ENCODE assay signal across 23 cellular contexts in the genomic region with DNA sequence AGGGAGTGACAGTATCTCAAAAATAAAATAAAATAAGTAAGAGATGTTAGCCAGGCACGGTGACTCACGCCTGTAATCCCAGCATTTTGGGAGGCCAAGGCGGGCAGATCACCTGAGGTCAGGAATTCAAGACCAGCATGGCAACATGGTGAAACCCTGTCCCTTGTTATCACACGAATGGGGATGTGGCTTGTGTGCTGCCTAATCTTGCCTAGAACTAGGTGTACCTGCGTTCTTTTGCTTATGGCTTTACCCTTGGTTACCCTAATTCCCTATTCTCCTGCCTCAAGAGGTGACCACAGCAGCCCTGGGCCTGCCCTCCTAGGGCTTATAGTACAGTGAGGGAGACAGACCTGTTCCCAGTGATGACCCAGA. TPM values are rescaled to one million over a fixed set of nuclear protein-coding genes. Genes with fewer than 3 reads are reported as not detected.
DNase-seq lines count a peak whose midpoint lies in the region; ATAC-seq, FAIRE-seq and TF ChIP-seq lines count a peak whose summit lies in the region.
"Had no signal": no experiment of that assay in that cellular context is flagged by ENCODE, and none has a peak within 500 bp of the region (broad histone marks: within the 10 kb centered on the region; RNA-seq: fewer than 3 reads in every experiment).

No MANE protein-coding gene starts in this region.

- H3K36me3 ChIP-seq in PC-9 (ENCODE audit: low read depth) (no peaks in the 10 kb centered on the region), trophoblast cell (ENCODE audit: control insufficient read depth in 1 of 2, insufficient read depth in 2 of 2, low read length in 2 of 2) (no peaks in the 10 kb centered on the region)

- peaks cover 15% of the 10 kb centered on the region; the same call in 1 of the 2 replicates for H3F3A ChIP-seq in PC-9 (ENCODE audit: insufficient read depth, low read depth)

- TF ChIP-seq EP300 in A549 (IDR thresholded peaks at IDR 0.05): no peak

- H4K20me1 ChIP-seq in PC-9 (ENCODE audit: insufficient read depth): no peaks in the 10 kb centered on the region

- H3K4me1 ChIP-seq in A549 (peaks cover 69% of the 10 kb centered on the region), PC-9 (replicated peaks; ENCODE audit: insufficient read depth) (peaks cover 50% of the 10 kb centered on the region), trophoblast cell (ENCODE audit: control insufficient read depth in 1 of 2, insufficient read depth in 2 of 2, low read length in 2 of 2) (peaks cover 0 to 3% of the 10 kb centered on the region in 2 experiments)

- CTCF ChIA-PET in A549 (lab: Yijun Ruan, JAX): interaction anchor here (1.4 to 3.2 kb wide), 4 partner anchors 17 to 60 kb away, joined by 3 to 15 read pairs (median 10); no protein-coding TSS in a partner anchor
- CTCF ChIA-PET in PC-9 (lab: Charles Lee): no interaction called here

- H3K23ac ChIP-seq in trophoblast cell (ENCODE audit: low read length): no peak overlapping the region

- H4K91ac ChIP-seq in trophoblast cell (ENCODE audit: low read depth, low read length): no peak overlapping the region

- no peaks in the 10 kb centered on the region for H3K79me1 ChIP-seq in trophoblast cell (ENCODE audit: low read length)

- ATAC-seq in A549 (no peak), GM21447 (IDR thresholded peaks at IDR 0.05; ENCODE audit: unreplicated experiment) (no peak), HG02588 (IDR thresholded peaks at IDR 0.05; ENCODE audit: unreplicated experiment) (no peak)
- ATAC-seq: SK-N-SH treated with all-trans-retinoic acid at 6 μM for 48 hours had no signal

- H4K12ac ChIP-seq in trophoblast cell (ENCODE audit: low read depth, low read length): no peak overlapping the region

- no peak overlapping the region for H4K8ac ChIP-seq in trophoblast cell (ENCODE audit: low read depth, low read length)

- DNase-seq in A549 (ENCODE audit: low read depth in 1 of 2, low spot score in 1 of 2) (no peak), PC-9 (peak; percentile 20 to 37), epithelial cell of prostate (ENCODE audit: low read depth, low spot score) (no peak), trophoblast cell (peak; percentile 74 to 87), glomerular visceral epithelial cell (ENCODE audit: extremely low spot score) (no peak)
- DNase-seq in activated CD4-positive, alpha-beta T cell treated with anti-CD3 and anti-CD28 coated beads for 1 hour: no peak
- DNase-seq: H7; NCI-H1092 treated with DMSO at 0.1 percent for 48 hours; NCI-H146; NCI-H2081 treated with DMSO at 0.1 percent for 48 hours; NCI-H510A; NCI-H748 treated with DMSO at 0.1 percent for 48 hours; NK-92 treated with Interleukin-12 subunit alpha and Interleukin-12 subunit beta, amount 100 ng/mL, for 24 hours; SIG-M5 had no signal

- H2AK5ac ChIP-seq in trophoblast cell (ENCODE audit: low read length): no peak overlapping the region

- no peaks in the 10 kb centered on the region for H3K27me3 ChIP-seq in PC-9 (ENCODE audit: insufficient read depth, low read depth)
- H3K27me3 ChIP-seq in trophoblast cell (ENCODE audit: insufficient read depth, low read length): no peaks in the 10 kb centered on the region

- H3K9ac ChIP-seq in trophoblast cell (ENCODE audit: low read length): no peak overlapping the region

- no peak overlapping the region for H3K4ac ChIP-seq in trophoblast cell (ENCODE audit: low read depth, low read length)

- intact Hi-C loops in PC-9 (cut with micrococcal nuclease; ENCODE audit: unreplicated experiment): no loop called here

- TF ChIP-seq CTCF in A549 (IDR thresholded peaks at IDR 0.05) (no peak), PC-9 (conservative IDR thresholded peaks at IDR 0.05) (no peak)

- H2BK12ac ChIP-seq in trophoblast cell (ENCODE audit: low read length): no peak overlapping the region

- no peak for TF ChIP-seq RAD21 in A549 (conservative IDR thresholded peaks at IDR 0.05 in 1 of 2, IDR thresholded peaks at IDR 0.05 in 1 of 2)

- no TSS peak for BruUV-seq in PC-9 (replicated peaks; lab: Mats Ljungman, UMichigan)

- H3K9me2 ChIP-seq in PC-9 (ENCODE audit: insufficient read depth): no peaks in the 10 kb centered on the region

- no peak for FAIRE-seq in A549 (lab: Jason Lieb, UNC)
- FAIRE-seq: G401.6 had no signal

- POLR2A ChIA-PET in A549 (lab: Yijun Ruan, JAX) (no interaction called here), PC-9 (lab: Charles Lee; ENCODE audit: unreplicated experiment) (no interaction called here)

- TF ChIP-seq POLR2A in A549 (IDR thresholded peaks at IDR 0.05; ENCODE audit: low read length): no peak

- H3K4me2 ChIP-seq in A549 (peak overlapping the region; percentile 29; the same call in 1 of the 3 replicates), PC-9 (0 out of 2 replicates have a peak overlapping the region, but pooled peaks have one; percentile 0), trophoblast cell (ENCODE audit: low read length) (no peak overlapping the region)

- H3K9me3 ChIP-seq in A549 (peaks cover 4% of the 10 kb centered on the region; the same call in 1 of the 3 replicates), PC-9 (ENCODE audit: insufficient read depth, low read depth) (no peaks in the 10 kb centered on the region), trophoblast cell (ENCODE audit: insufficient read depth, low read depth, low read length) (no peaks in the 10 kb centered on the region)

- H3K27ac ChIP-seq in A549 (peak overlapping the region; percentile 84 to 97), PC-9 (no peak overlapping the region), epithelial cell of prostate (peak overlapping the region; percentile 16), trophoblast cell (ENCODE audit: low read depth, low read length) (no peak overlapping the region)
- H3K27ac ChIP-seq: 22Rv1 had no signal

- WGBS in A549 (ENCODE audit: missing lambda C conversion rate): 90% methylated on average over 5 of the region's 5 CpGs
- WGBS in trophoblast cell (ENCODE audit: extremely low coverage, insufficient coverage, insufficient read length): no CpG with 5 or more reads among the region's 5 CpGs

- H3K79me2 ChIP-seq in PC-9 (ENCODE audit: low read depth) (peaks cover 12% of the 10 kb centered on the region; the same call in 1 of the 2 replicates), trophoblast cell (ENCODE audit: control insufficient read depth, insufficient read depth, low read length, poor library complexity) (no peaks in the 10 kb centered on the region)

- H2BK5ac ChIP-seq in trophoblast cell (ENCODE audit: low read depth, low read length, poor library complexity): no peak overlapping the region

- no peak overlapping the region for H3K18ac ChIP-seq in trophoblast cell (ENCODE audit: low read length)

- H3K14ac ChIP-seq in trophoblast cell (ENCODE audit: low read length): no peak overlapping the region

- no peak overlapping the region for H2BK120ac ChIP-seq in trophoblast cell (ENCODE audit: insufficient read depth, low read length, poor library complexity)

- H2AFZ ChIP-seq in PC-9: no peak overlapping the region
- H2AFZ ChIP-seq in trophoblast cell (ENCODE audit: insufficient read depth, low read length, poor library complexity): no peak overlapping the region

- H3K4me3 ChIP-seq in A549 (no peak overlapping the region), PC-9 (no peak overlapping the region), trophoblast cell (ENCODE audit: low read depth, low read length) (no peak overlapping the region)

TF ChIP-seq in A549, 52 proteins besides CTCF, POLR2A, EP300 and RAD21:
- TF ChIP-seq CEBPB (IDR thresholded peaks at IDR 0.05) (no peak), ZSCAN20 (CRISPR knock-in tag; IDR thresholded peaks at IDR 0.05) (no peak), MAZ (IDR thresholded peaks at IDR 0.05; ENCODE audit: borderline replicate concordance, low read depth, low read length) (no peak), JUN (IDR thresholded peaks at IDR 0.05) (no peak), KDM5A (IDR thresholded peaks at IDR 0.05) (no peak), RNF2 (IDR thresholded peaks at IDR 0.05; ENCODE audit: borderline replicate concordance, low read depth) (no peak)
- TF ChIP-seq, protein P1, sequence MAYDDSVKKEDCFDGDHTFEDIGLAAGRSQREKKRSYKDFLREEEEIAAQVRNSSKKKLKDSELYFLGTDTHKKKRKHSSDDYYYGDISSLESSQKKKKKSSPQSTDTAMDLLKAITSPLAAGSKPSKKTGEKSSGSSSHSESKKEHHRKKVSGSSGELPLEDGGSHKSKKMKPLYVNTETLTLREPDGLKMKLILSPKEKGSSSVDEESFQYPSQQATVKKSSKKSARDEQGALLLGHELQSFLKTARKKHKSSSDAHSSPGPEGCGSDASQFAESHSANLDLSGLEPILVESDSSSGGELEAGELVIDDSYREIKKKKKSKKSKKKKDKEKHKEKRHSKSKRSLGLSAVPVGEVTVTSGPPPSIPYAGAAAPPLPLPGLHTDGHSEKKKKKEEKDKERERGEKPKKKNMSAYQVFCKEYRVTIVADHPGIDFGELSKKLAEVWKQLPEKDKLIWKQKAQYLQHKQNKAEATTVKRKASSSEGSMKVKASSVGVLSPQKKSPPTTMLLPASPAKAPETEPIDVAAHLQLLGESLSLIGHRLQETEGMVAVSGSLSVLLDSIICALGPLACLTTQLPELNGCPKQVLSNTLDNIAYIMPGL (CRISPR knock-in tag; IDR thresholded peaks at IDR 0.05; ENCODE audit: borderline replicate concordance): no peak

RNA-seq across cellular contexts. Expression of a gene that starts 6.3 kb away (rescaled TPM):
- 108 and 110 TPM in 2 replicates for polyA plus RNA-seq in A549 (2011; rRNA removed)
- 103 and 142 TPM in 2 replicates for polyA plus RNA-seq in A549 (2012; cell fraction: cytosol; rRNA removed)
- 163 and 226 TPM in 2 replicates for polyA plus RNA-seq in A549 (2012; cell fraction: nucleus; rRNA removed)
- 86.2 to 98.1 TPM (median 90.3 TPM) in 3 replicates for polyA plus RNA-seq in A549 (2017; fragmentation: RNase III; extraction: RNeasy Plus Mini Kit Qiagen cat#74134 plus additional on column Dnase treatment)
- polyA minus RNA-seq in A549 (2011; rRNA and poly(A)+ RNA removed): 145 and 164 TPM in 2 replicates
- total RNA-seq in PC-9 (2021): 50.8 and 52.1 TPM in 2 replicates
- 20.8 and 23.7 TPM in 2 replicates for polyA plus RNA-seq in trophoblast cell (2013)
- total RNA-seq: OCI-LY7 had no signal

RNA-seq across cellular contexts. Expression of a gene that starts 24.0 kb away (rescaled TPM):
- polyA plus RNA-seq in A549 (2011; rRNA removed) (0.14 and 0.29 TPM in 2 replicates), A549 (2017; fragmentation: RNase III; extraction: RNeasy Plus Mini Kit Qiagen cat#74134 plus additional on column Dnase treatment) (0.35 to 0.45 TPM (median 0.42 TPM) in 3 replicates)
- 0.29 TPM in 2 replicates for polyA plus RNA-seq in A549 (2012; cell fraction: cytosol; rRNA removed)
- 0.18 and 0.20 TPM in 2 replicates for polyA plus RNA-seq in A549 (2012; cell fraction: nucleus; rRNA removed)
- not detected in 2 replicates for polyA minus RNA-seq in A549 (2011; rRNA and poly(A)+ RNA removed)
- total RNA-seq in PC-9 (2021): not detected in 2 replicates
- polyA plus RNA-seq in trophoblast cell (2013): 0.08 and 0.12 TPM in 2 replicates
- total RNA-seq: H7, LHCN-M2, OCI-LY7, RPMI7951 had no signal

RNA-seq across cellular contexts. Expression of a gene that starts 33.9 kb away (rescaled TPM):
- polyA plus RNA-seq in A549 (2011; rRNA removed): 8.2 and 13.7 TPM in 2 replicates
- polyA plus RNA-seq in A549 (2012; cell fraction: cytosol; rRNA removed): 10.0 and 12.3 TPM in 2 replicates
- polyA plus RNA-seq in A549 (2012; cell fraction: nucleus; rRNA removed): 75.3 and 87.9 TPM in 2 replicates
- 7.2 to 10.3 TPM (median 9.7 TPM) in 3 replicates for polyA plus RNA-seq in A549 (2017; fragmentation: RNase III; extraction: RNeasy Plus Mini Kit Qiagen cat#74134 plus additional on column Dnase treatment)
- 13.7 and 14.9 TPM in 2 replicates for polyA minus RNA-seq in A549 (2011; rRNA and poly(A)+ RNA removed)
- 4.8 and 8.0 TPM in 2 replicates for total RNA-seq in PC-9 (2021)
- 1.6 and 1.7 TPM in 2 replicates for polyA plus RNA-seq in trophoblast cell (2013)
- total RNA-seq: OCI-LY7 had no signal
- polyA plus RNA-seq: CD14-positive monocyte had no signal

Comparison
In these comparisons a context has a peak if more than half of its experiments do, and no peak if none do; other contexts are left out.
1. DNase-seq: peak in PC-9 (2 of 2) and trophoblast cell (2 of 2); none in A549 (0 of 2), epithelial cell of prostate (single experiment), activated CD4-positive, alpha-beta T cell treated with anti-CD3 and anti-CD28 coated beads for 1 hour (single experiment) and glomerular visceral epithelial cell (single experiment).
2. H3K27ac ChIP-seq: peak in A549 (2 of 2) and epithelial cell of prostate (single experiment); none in PC-9 (single experiment) and trophoblast cell (single experiment).